10 cellular contexts compared by ENCODE assay signal in the genomic region with DNA sequence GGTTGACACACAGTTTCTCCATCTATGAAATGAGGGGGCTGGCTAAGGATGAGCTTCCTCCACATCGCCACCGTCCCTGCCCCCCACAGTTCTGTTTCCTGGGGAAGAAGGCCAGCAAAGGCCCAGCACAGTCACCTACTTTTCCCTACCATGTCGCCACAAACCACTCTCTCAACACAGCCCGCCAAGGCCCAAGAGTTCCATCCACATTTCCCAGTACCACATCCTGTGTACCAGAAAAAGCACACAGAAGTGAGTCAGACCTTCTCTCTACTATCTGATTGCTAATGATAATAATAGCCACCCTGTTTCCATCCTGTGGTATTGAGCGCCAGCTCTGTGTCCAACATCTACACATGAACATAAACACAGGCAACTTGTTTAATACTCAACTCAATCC. TPM values are rescaled to one million over a fixed set of nuclear protein-coding genes. Genes with fewer than 3 reads are reported as not detected.
DNase-seq lines count a peak whose midpoint lies in the region; TF ChIP-seq lines count a peak whose summit lies in the region.
"Had no signal": no experiment of that assay in that cellular context is flagged by ENCODE, and none has a peak within 500 bp of the region (broad histone marks: within the 10 kb centered on the region; RNA-seq: fewer than 3 reads in every experiment).

No MANE protein-coding gene starts in this region.

- H3K27me3 ChIP-seq in neutrophil (no peaks in the 10 kb centered on the region), BE2C (no peaks in the 10 kb centered on the region)
- H3K27me3 ChIP-seq: ascending aorta had no signal

- DNase-seq in GM03348 (ENCODE audit: low spot score) (peak; percentile 70), MV-4-11 (lab: John Stamatoyannopoulos, UW) (peak; percentile 93), amniotic epithelial cell (ENCODE audit: low read depth) (peak; percentile 89), BE2C (no peak), SK-N-DZ (ENCODE audit: low spot score) (no peak), NCI-H2081 (lab: John Stamatoyannopoulos, UW) (no peak), NCI-H1436 (lab: John Stamatoyannopoulos, UW) (no peak)
- DNase-seq: left colon had no signal

- no peak for TF ChIP-seq CTCF in neutrophil (IDR thresholded peaks at IDR 0.05)
- no peak for TF ChIP-seq CTCF in BE2C (IDR thresholded peaks at IDR 0.05; ENCODE audit: low read depth, low read length)

- H3K9me3 ChIP-seq in neutrophil (no peaks in the 10 kb centered on the region), BE2C (peaks cover 4% of the 10 kb centered on the region; the same call in 1 of the 2 replicates)
- H3K9me3 ChIP-seq: ascending aorta had no signal

- no peak overlapping the region for H3K4me3 ChIP-seq in neutrophil (ENCODE audit: low read depth in 1 of 2, low read length in 1 of 2)
- H3K4me3 ChIP-seq in BE2C (ENCODE audit: low read depth, low read length), result no peak overlapping the region
- H3K4me3 ChIP-seq: ascending aorta had no signal

- H3K4me1 ChIP-seq in neutrophil (ENCODE audit: control insufficient read depth in 1 of 2, insufficient read depth in 1 of 2, low read depth in 1 of 2, low read length in 1 of 2) (peaks cover 29 to 34% of the 10 kb centered on the region in 2 experiments), BE2C (no peaks in the 10 kb centered on the region)

- H3K36me3 ChIP-seq in neutrophil (no peaks in the 10 kb centered on the region), BE2C (no peaks in the 10 kb centered on the region)
- H3K36me3 ChIP-seq: ascending aorta had no signal

- H3K27ac ChIP-seq in neutrophil, result peak overlapping the region; percentile 8
- H3K27ac ChIP-seq: ascending aorta had no signal

RNA-seq across cellular contexts. Expression of a gene that starts 30.3 kb away (rescaled TPM):
- polyA plus RNA-seq in BE2C (2012; ENCODE audit: insufficient read depth, insufficient read length, low read depth), result 59.8 TPM
- 9.6 and 10.9 TPM in 2 replicates for polyA plus RNA-seq in SK-N-DZ (2014; cell fraction: cytosol; rRNA removed)
- polyA plus RNA-seq in SK-N-DZ (2014; cell fraction: nucleus; rRNA removed), result 3.4 and 6.2 TPM in 2 replicates

Comparison
In these comparisons a context has a peak if more than half of its experiments do, and no peak if none do; other contexts are left out.
1. DNase-seq: peak in GM03348 (single experiment), MV-4-11 (single experiment) and amniotic epithelial cell (single experiment); none in BE2C (single experiment), SK-N-DZ (single experiment), NCI-H2081 (0 of 2) and NCI-H1436 (single experiment).